ENCODE assay signal across 1 cellular context in genomic region chr15:66145242-66146182, GRCh38.
TF ChIP-seq lines count a peak whose summit lies in the region.

No MANE protein-coding gene starts in this region.

TF ChIP-seq in SK-N-SH, 30 proteins besides CTCF, POLR2A, EP300 and RAD21 (continued from another document):
- TF ChIP-seq ZBTB33 (IDR thresholded peaks at IDR 0.05; ENCODE audit: borderline replicate concordance, low read depth) (no peak), GATA2 (CRISPR knock-in tag; IDR thresholded peaks at IDR 0.05) (peak; percentile 12; the same call in 1 of the 2 replicates), MEF2A (IDR thresholded peaks at IDR 0.05; ENCODE audit: borderline replicate concordance, low read depth) (no peak), EZH2phosphoT487 (IDR thresholded peaks at IDR 0.05; ENCODE audit: borderline replicate concordance, low read depth) (no peak)
- TF ChIP-seq, protein P1, sequence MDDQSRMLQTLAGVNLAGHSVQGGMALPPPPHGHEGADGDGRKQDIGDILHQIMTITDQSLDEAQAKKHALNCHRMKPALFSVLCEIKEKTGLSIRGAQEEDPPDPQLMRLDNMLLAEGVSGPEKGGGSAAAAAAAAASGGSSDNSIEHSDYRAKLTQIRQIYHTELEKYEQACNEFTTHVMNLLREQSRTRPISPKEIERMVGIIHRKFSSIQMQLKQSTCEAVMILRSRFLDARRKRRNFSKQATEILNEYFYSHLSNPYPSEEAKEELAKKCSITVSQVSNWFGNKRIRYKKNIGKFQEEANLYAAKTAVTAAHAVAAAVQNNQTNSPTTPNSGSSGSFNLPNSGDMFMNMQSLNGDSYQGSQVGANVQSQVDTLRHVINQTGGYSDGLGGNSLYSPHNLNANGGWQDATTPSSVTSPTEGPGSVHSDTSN (IDR thresholded peaks at IDR 0.05), result no peak
